22 cellular contexts compared by ENCODE assay signal in the genomic region with DNA sequence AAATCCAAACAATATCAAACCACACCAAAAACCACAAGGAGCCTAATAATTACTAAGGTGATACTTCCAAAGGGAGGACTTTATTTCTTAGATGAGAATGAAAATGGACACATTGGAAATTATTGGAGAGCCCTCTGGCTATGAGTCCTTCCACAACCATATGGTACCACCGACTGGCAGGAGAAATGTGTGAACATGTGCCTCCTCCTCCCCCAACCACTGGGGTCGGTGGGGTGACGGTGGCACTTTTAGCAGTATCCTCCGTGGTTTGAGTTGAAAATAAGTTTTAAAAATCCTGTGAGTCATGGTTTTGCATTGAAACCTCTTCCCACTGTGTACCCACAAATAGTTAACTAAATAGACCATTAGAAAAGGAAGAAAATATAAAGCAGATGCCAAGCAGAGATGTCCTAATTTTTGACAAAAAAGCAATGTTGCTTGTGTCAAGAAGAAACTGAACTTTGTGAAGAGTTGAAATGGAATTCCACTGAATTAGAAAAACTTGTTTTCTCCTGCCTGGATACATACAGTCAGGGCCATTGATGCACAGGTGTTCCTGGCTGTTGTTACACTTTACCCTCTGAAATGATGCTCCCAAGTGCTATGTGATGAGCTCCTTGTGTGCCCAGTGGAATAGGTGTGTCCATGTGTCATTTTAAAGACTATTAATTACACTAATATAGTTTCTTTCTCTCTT. TPM values are rescaled to one million over a fixed set of nuclear protein-coding genes. Genes with fewer than 3 reads are reported as not detected.
DNase-seq lines count a peak whose midpoint lies in the region; ATAC-seq and TF ChIP-seq lines count a peak whose summit lies in the region.
"Had no signal": no experiment of that assay in that cellular context is flagged by ENCODE, and none has a peak within 500 bp of the region (broad histone marks: within the 10 kb centered on the region; RNA-seq: fewer than 3 reads in every experiment).

No MANE protein-coding gene starts in this region.

- H3K27me3 ChIP-seq in body of pancreas: no peaks in the 10 kb centered on the region
- no peaks in the 10 kb centered on the region for H3K27me3 ChIP-seq in foreskin keratinocyte
- peaks cover 0 to 20% (median 12%) of the 10 kb centered on the region in 3 donors for H3K27me3 ChIP-seq in stomach

- H3K27ac Mint-ChIP-seq in HFFc6: 0 out of 2 replicates have a peak overlapping the region, but pooled peaks have one; percentile 25
- no peak overlapping the region for H3K27ac Mint-ChIP-seq in activated naive CD4-positive, alpha-beta T cell treated with anti-CD3 and anti-CD28 coated beads, Interleukin-2, amount 10 ng/mL, durations not matched to agents 7 days and 5 days
- H3K27ac Mint-ChIP-seq: B cell; dendritic cell treated with granulocyte-macrophage colony-stimulating factor and Interleukin-4, amounts not matched to agents 40 ng/mL and 50 ng/mL, for 4 days; T-cell had no signal

- no peaks in the 10 kb centered on the region for H3K9me3 Mint-ChIP-seq in HFFc6
- H3K9me3 Mint-ChIP-seq in activated naive CD4-positive, alpha-beta T cell treated with anti-CD3 and anti-CD28 coated beads, Interleukin-2, amount 10 ng/mL, durations not matched to agents 7 days and 5 days: no peaks in the 10 kb centered on the region
- H3K9me3 Mint-ChIP-seq: dendritic cell treated with granulocyte-macrophage colony-stimulating factor and Interleukin-4, amounts not matched to agents 40 ng/mL and 50 ng/mL, for 4 days; T-cell had no signal

- intact Hi-C loops in body of pancreas (cut with DNase I): loop anchor here (10.0 kb wide), 1 partner anchor 311 kb away; no protein-coding TSS in a partner anchor
- intact Hi-C loops in stomach (cut with DNase I; ENCODE audit: low total_unique reads): no loop called here

- TF ChIP-seq CTCF in HFFc6 (IDR thresholded peaks at IDR 0.05): no peak
- TF ChIP-seq CTCF in body of pancreas (IDR thresholded peaks at IDR 0.05): no peak
- no peak for TF ChIP-seq CTCF in foreskin keratinocyte (conservative IDR thresholded peaks at IDR 0.05)
- TF ChIP-seq CTCF in stomach (IDR thresholded peaks at IDR 0.05): no peak

- peaks cover 3% of the 10 kb centered on the region; the same call in 1 of the 2 replicates for H3K27me3 Mint-ChIP-seq in HFFc6 (ENCODE audit: insufficient read depth)
- peaks cover 46% of the 10 kb centered on the region for H3K27me3 Mint-ChIP-seq in activated naive CD4-positive, alpha-beta T cell treated with anti-CD3 and anti-CD28 coated beads, Interleukin-2, amount 10 ng/mL, durations not matched to agents 7 days and 5 days

- H3K4me1 ChIP-seq in body of pancreas (peaks cover 59% of the 10 kb centered on the region), foreskin keratinocyte (peaks cover 35% of the 10 kb centered on the region), stomach (peaks cover 6 to 56% (median 41%) of the 10 kb centered on the region in 4 donors)

- no peak overlapping the region for H3K4me3 ChIP-seq in body of pancreas
- peak overlapping the region in 3 of 4 donors; percentile 51 to 55 (median 54) for H3K4me3 ChIP-seq in stomach

- peaks cover 40% of the 10 kb centered on the region for H3K36me3 Mint-ChIP-seq in HFFc6 (ENCODE audit: low read depth)
- no peaks in the 10 kb centered on the region for H3K36me3 Mint-ChIP-seq in activated naive CD4-positive, alpha-beta T cell treated with anti-CD3 and anti-CD28 coated beads, Interleukin-2, amount 10 ng/mL, durations not matched to agents 7 days and 5 days

- peak overlapping the region in 3 of 4 donors; percentile 3 to 81 (median 39) for H3K27ac ChIP-seq in body of pancreas
- H3K27ac ChIP-seq in foreskin keratinocyte: peak overlapping the region; percentile 82
- H3K27ac ChIP-seq in stomach: peak overlapping the region in 4 of 5 donors; percentile 47 to 78 (median 59)
- H3K27ac ChIP-seq: neutrophil, VCaP had no signal

- H3K36me3 ChIP-seq in body of pancreas (replicated peaks in 1 of 2; ENCODE audit: insufficient read depth in 1 of 2, low read depth in 2 of 2) (peaks cover 0 to 2% of the 10 kb centered on the region in 2 donors), stomach (no peaks in the 10 kb centered on the region)
- H3K36me3 ChIP-seq: neutrophil had no signal

- CTCF ChIA-PET in activated naive CD4-positive, alpha-beta T cell treated with anti-CD3 and anti-CD28 coated beads, Interleukin-2, amount 10 ng/mL, durations not matched to agents 7 days and 5 days (lab: Charles Lee): no interaction called here

- H3K4me1 Mint-ChIP-seq in HFFc6 (ENCODE audit: low read depth): peaks cover 87% of the 10 kb centered on the region
- H3K4me1 Mint-ChIP-seq in activated naive CD4-positive, alpha-beta T cell treated with anti-CD3 and anti-CD28 coated beads, Interleukin-2, amount 10 ng/mL, durations not matched to agents 7 days and 5 days: peaks cover 17% of the 10 kb centered on the region

- no peaks in the 10 kb centered on the region for H3K9me3 ChIP-seq in body of pancreas
- H3K9me3 ChIP-seq in stomach: no peaks in the 10 kb centered on the region
- H3K9me3 ChIP-seq: neutrophil had no signal

- no peak overlapping the region; the same call in 1 of the 2 replicates for H3K4me3 Mint-ChIP-seq in HFFc6
- H3K4me3 Mint-ChIP-seq in activated naive CD4-positive, alpha-beta T cell treated with anti-CD3 and anti-CD28 coated beads, Interleukin-2, amount 10 ng/mL, durations not matched to agents 7 days and 5 days: no peak overlapping the region
- H3K4me3 Mint-ChIP-seq: B cell; dendritic cell treated with granulocyte-macrophage colony-stimulating factor and Interleukin-4, amounts not matched to agents 40 ng/mL and 50 ng/mL, for 4 days; T-cell had no signal

- no peak for DNase-seq in HFFc6
- no peak for DNase-seq in body of pancreas
- no peak for DNase-seq in foreskin keratinocyte
- DNase-seq in stomach: no peak
- no peak for DNase-seq in NCI-H1436 (lab: John Stamatoyannopoulos, UW)
- DNase-seq in activated naive CD4-positive, alpha-beta T cell treated with anti-CD3 and anti-CD28 coated beads, Interleukin-2, amount 10 ng/mL, durations not matched to agents 7 days and 5 days: no peak
- DNase-seq: activated naive CD4-positive, alpha-beta T cell treated with anti-CD3 and anti-CD28 coated beads, Interleukin-2, amount 50 U/mL, for 16 hours; COR-L47; hypothalamus; KBM-7; MV-4-11; NCI-H510A; SHP77; stimulated activated naive CD4-positive, alpha-beta T cell; T-cell had no signal

- WGBS in body of pancreas, 2 donors: 73 to 79% methylated on average over 4 of the region's 4 CpGs
- WGBS in stomach, 5 donors: 59 to 78% (median 70%) methylated on average over 4 of the region's 4 CpGs

- TF ChIP-seq POLR2A in body of pancreas (IDR thresholded peaks at IDR 0.05) (no peak), stomach (IDR thresholded peaks at IDR 0.05) (no peak)

- ATAC-seq in body of pancreas: no peak
- no peak for ATAC-seq in foreskin keratinocyte
- ATAC-seq in HG03432 (IDR thresholded peaks at IDR 0.05; ENCODE audit: unreplicated experiment): no peak
- no peak for ATAC-seq in GM18861 (IDR thresholded peaks at IDR 0.05; ENCODE audit: unreplicated experiment)
- ATAC-seq: esophagus mucosa, T-cell had no signal

- no peak for TF ChIP-seq EP300 in stomach (IDR thresholded peaks at IDR 0.05)

RNA-seq across cellular contexts. Expression of a gene that starts 3.2 kb away (rescaled TPM):
- 1 to 10 TPM; 2.6 to 7.4 (median 3.7) TPM for total RNA-seq in HFFc6 (2021; fragmentation: NEBNext Ultra II Directional; extraction: Animal tissue kit (Norgen Biotek cat#: 25700))
- total RNA-seq in body of pancreas (10 to 100 TPM in 1 of 2 donors, under 1 TPM in 1; 0.66 to 19.7 TPM), foreskin keratinocyte (26.5 and 39.6 TPM in 2 replicates), stomach (10 to 100 TPM in 4 of 5 donors, under 1 TPM in 1; 0.58 to 95.1 (median 19.1) TPM)
- polyA plus RNA-seq in foreskin keratinocyte (16.2 and 27.5 TPM in 2 replicates), stomach (1 to 10 TPM; 4.4 to 6.5 (median 6.1) TPM)

Comparison
In these comparisons a context has a peak if more than half of its experiments do, and no peak if none do; other contexts are left out.
1. H3K4me3 ChIP-seq: peak in stomach (3 of 4); none in body of pancreas (0 of 2).
2. Peak in every context shown above with its lines, with median percentiles within 50 percentile points of each other: H3K27ac ChIP-seq.